9 cellular contexts compared by ENCODE assay signal in the genomic region with DNA sequence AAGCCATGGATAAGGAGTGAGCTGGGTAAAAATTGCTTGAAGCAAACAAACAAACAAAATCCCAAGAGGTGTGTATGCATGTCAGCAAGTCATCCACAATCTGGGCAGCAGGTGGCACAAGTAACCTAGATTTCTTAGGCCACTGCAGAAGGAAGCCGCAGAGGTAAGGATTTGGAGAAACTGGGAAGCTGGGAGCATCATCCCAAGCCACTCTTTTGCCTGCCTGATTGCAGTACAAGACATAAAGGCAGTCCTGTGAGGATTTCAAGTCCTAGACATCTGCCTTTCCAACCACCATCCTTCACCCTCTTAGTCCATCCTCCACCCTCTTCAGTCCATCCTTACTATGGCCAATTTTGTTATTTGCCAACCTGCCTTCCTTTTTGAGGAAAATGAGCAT.
DNase-seq lines count a peak whose midpoint lies in the region; ATAC-seq, FAIRE-seq and TF ChIP-seq lines count a peak whose summit lies in the region.
"Had no signal": no experiment of that assay in that cellular context is flagged by ENCODE, and none has a peak within 500 bp of the region (broad histone marks: within the 10 kb centered on the region; RNA-seq: fewer than 3 reads in every experiment).

No MANE protein-coding gene starts in this region.

- H3K4me1 ChIP-seq in NT2/D1 (ENCODE audit: insufficient read depth, insufficient read length) (no peaks in the 10 kb centered on the region), upper lobe of left lung (peaks cover 10 to 21% (median 11%) of the 10 kb centered on the region in 4 donors)

- peak; percentile 73 for TF ChIP-seq CTCF in bronchial epithelial cell (IDR thresholded peaks at IDR 0.05; ENCODE audit: insufficient read depth, low read length, severe bottlenecking)
- TF ChIP-seq CTCF in upper lobe of left lung (IDR thresholded peaks at IDR 0.05), result peak; percentile 41 to 76 (median 58)

- FAIRE-seq in HTR-8/SVneo (lab: Jason Lieb, UNC) (no peak), bronchial epithelial cell (lab: Jason Lieb, UNC) (peak; percentile 55)

- H3K27ac ChIP-seq in upper lobe of left lung, result no peak overlapping the region

- no peak for TF ChIP-seq EP300 in upper lobe of left lung (IDR thresholded peaks at IDR 0.05)

- no peaks in the 10 kb centered on the region for H3K27me3 ChIP-seq in NT2/D1 (ENCODE audit: insufficient read depth, insufficient read length)
- H3K27me3 ChIP-seq in bronchial epithelial cell (ENCODE audit: control insufficient read depth, insufficient read depth, low read length), result no peaks in the 10 kb centered on the region
- no peaks in the 10 kb centered on the region for H3K27me3 ChIP-seq in upper lobe of left lung

- H3K4me3 ChIP-seq in NT2/D1 (ENCODE audit: insufficient read length, low read depth) (no peak overlapping the region), bronchial epithelial cell (ENCODE audit: low read depth, low read length) (no peak overlapping the region), upper lobe of left lung (no peak overlapping the region)

- DNase-seq in DMS53 (lab: John Stamatoyannopoulos, UW), result peak; percentile 91
- peak; percentile 52 for DNase-seq in HTR-8/SVneo (ENCODE audit: insufficient read length, low spot score)
- peak; percentile 70 for DNase-seq in NT2/D1 (ENCODE audit: low read depth, low spot score)
- peak; percentile 81 for DNase-seq in bronchial epithelial cell (ENCODE audit: low read depth)
- peak; percentile 88 for DNase-seq in left kidney (ENCODE audit: low read depth, low spot score)
- DNase-seq in upper lobe of left lung, result peak in 1 of 2 donors; percentile 74
- DNase-seq in activated CD4-positive, CD25-positive, alpha-beta regulatory T cell treated with anti-CD3 and anti-CD28 coated beads, Interleukin-2, amount 50 U/mL, for 72 hours, result no peak
- DNase-seq: naive B cell had no signal

- WGBS in upper lobe of left lung, 2 donors, result 13 to 18% methylated on average over 1 of the region's 1 CpG

- H3K9me3 ChIP-seq in NT2/D1 (ENCODE audit: insufficient read depth, low read length) (no peaks in the 10 kb centered on the region), upper lobe of left lung (no peaks in the 10 kb centered on the region)

- no peak overlapping the region for H3K9ac ChIP-seq in NT2/D1 (ENCODE audit: insufficient read length, low read depth)

- no peak for TF ChIP-seq POLR2A in upper lobe of left lung (IDR thresholded peaks at IDR 0.05)

- peak in 1 of 2 donors; percentile 49 for ATAC-seq in upper lobe of left lung (ENCODE audit: low FRiP score in 2 of 2)
- no peak for ATAC-seq in HG03457 (IDR thresholded peaks at IDR 0.05; ENCODE audit: unreplicated experiment)

- no peaks in the 10 kb centered on the region for H3K36me3 ChIP-seq in NT2/D1 (ENCODE audit: insufficient read depth, insufficient read length, low read length)
- no peaks in the 10 kb centered on the region for H3K36me3 ChIP-seq in bronchial epithelial cell (ENCODE audit: control insufficient read depth, insufficient read depth, low read length)
- no peaks in the 10 kb centered on the region for H3K36me3 ChIP-seq in upper lobe of left lung
